In the genomic region with DNA sequence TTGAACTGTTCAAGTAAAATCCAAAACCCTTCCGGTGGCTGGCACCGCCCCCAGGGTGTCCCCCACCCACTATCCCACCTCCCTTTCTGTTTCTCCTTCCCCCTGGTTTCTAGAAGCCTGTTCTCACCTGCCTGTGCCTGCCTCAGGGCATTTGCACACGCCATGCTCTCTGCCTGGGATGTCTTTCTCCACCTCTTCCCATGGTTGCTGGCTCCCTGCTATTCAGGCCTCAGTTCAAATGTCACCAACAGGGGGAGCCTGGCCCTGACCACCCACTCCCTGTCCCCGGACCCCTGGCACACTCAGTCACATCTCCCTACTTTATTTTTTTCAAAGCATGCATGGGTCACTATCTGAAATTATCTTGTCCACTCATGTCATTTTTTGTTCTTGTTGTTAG, we compare ENCODE assay signal across 13 cellular contexts. TPM values are rescaled to one million over a fixed set of nuclear protein-coding genes. Genes with fewer than 3 reads are reported as not detected.
DNase-seq lines count a peak whose midpoint lies in the region; ATAC-seq and TF ChIP-seq lines count a peak whose summit lies in the region.
"Had no signal": no experiment of that assay in that cellular context is flagged by ENCODE, and none has a peak within 500 bp of the region (broad histone marks: within the 10 kb centered on the region; RNA-seq: fewer than 3 reads in every experiment).

No MANE protein-coding gene starts in this region.

- CTCF ChIA-PET in T-cell (lab: Charles Lee): interaction anchor here (0.6 to 1.5 kb wide), 5 partner anchors 14 to 52 kb away, joined by 3 to 5 read pairs (median 3); no protein-coding TSS in a partner anchor

- H3K4me1 ChIP-seq in BE2C: no peaks in the 10 kb centered on the region

- H3K9me3 Mint-ChIP-seq in T-cell: no peaks in the 10 kb centered on the region
- H3K9me3 Mint-ChIP-seq in glutamatergic neuron (ENCODE audit: unreplicated experiment): no peaks in the 10 kb centered on the region
- H3K9me3 Mint-ChIP-seq: activated T-cell treated with anti-CD3 and anti-CD28 coated beads, Interleukin-2, amount 50 U/mL, for 4 hours; memory B cell had no signal

- H3K4me1 Mint-ChIP-seq in T-cell (peaks cover 61 to 68% (median 65%) of the 10 kb centered on the region in 3 donors), glutamatergic neuron (ENCODE audit: low read depth, unreplicated experiment) (no peaks in the 10 kb centered on the region)

- H3K27me3 Mint-ChIP-seq in T-cell (no peaks in the 10 kb centered on the region), glutamatergic neuron (ENCODE audit: unreplicated experiment) (no peaks in the 10 kb centered on the region)
- H3K27me3 Mint-ChIP-seq: memory B cell had no signal

- H3K36me3 Mint-ChIP-seq in T-cell (no peaks in the 10 kb centered on the region), glutamatergic neuron (ENCODE audit: unreplicated experiment) (no peaks in the 10 kb centered on the region)
- H3K36me3 Mint-ChIP-seq: memory B cell had no signal

- POLR2A ChIA-PET in T-cell (lab: Charles Lee): no interaction called here

- no peaks in the 10 kb centered on the region for H3K36me3 ChIP-seq in BE2C

- H3K4me3 ChIP-seq in BE2C (ENCODE audit: low read depth, low read length): no peak overlapping the region
- H3K4me3 ChIP-seq: GM23248 had no signal

- H3K4me3 Mint-ChIP-seq in T-cell (peak overlapping the region in 1 of 3 donors; percentile 89), glutamatergic neuron (ENCODE audit: unreplicated experiment) (no peak overlapping the region)
- H3K4me3 Mint-ChIP-seq: activated T-cell treated with anti-CD3 and anti-CD28 coated beads, Interleukin-2, amount 50 U/mL, for 4 hours; memory B cell had no signal

- H3K9me3 ChIP-seq in BE2C: no peaks in the 10 kb centered on the region

- DNase-seq in BE2C (no peak), T-cell (no peak), glutamatergic neuron (peak; percentile 29), T1000 (lab: John Stamatoyannopoulos, UW) (no peak), GOT3 (lab: John Stamatoyannopoulos, UW) (no peak)
- DNase-seq in activated CD8-positive, alpha-beta memory T cell treated with anti-CD3 and anti-CD28 coated beads for 24 hours: no peak
- DNase-seq: activated T-cell treated with anti-CD3 and anti-CD28 coated beads, Interleukin-2, amount 50 U/mL, for 4 hours; GM23248; NCI-H226 had no signal

- ATAC-seq in T-cell (replicated peaks in 1 of 4): no peak
- no peak for ATAC-seq in HG03439 (IDR thresholded peaks at IDR 0.05; ENCODE audit: unreplicated experiment)
- ATAC-seq: activated T-cell treated with anti-CD3 and anti-CD28 coated beads, Interleukin-2, amount 50 U/mL, for 4 hours; sciatic nerve had no signal

- no peaks in the 10 kb centered on the region for H3K27me3 ChIP-seq in BE2C

- peak overlapping the region; percentile 97 to 98 for H3K27ac Mint-ChIP-seq in T-cell
- H3K27ac Mint-ChIP-seq in glutamatergic neuron (ENCODE audit: unreplicated experiment): no peak overlapping the region

- peak; percentile 44 for TF ChIP-seq CTCF in BE2C (IDR thresholded peaks at IDR 0.05; ENCODE audit: low read depth, low read length)
- peak; percentile 21; the same call in 1 of the 2 replicates for TF ChIP-seq CTCF in GM12874 (IDR thresholded peaks at IDR 0.05; ENCODE audit: insufficient read depth, low read depth, low read length)
- TF ChIP-seq CTCF in glutamatergic neuron (IDR thresholded peaks at IDR 0.05; ENCODE audit: partially characterized antibody, unreplicated experiment): no peak

RNA-seq across cellular contexts. Expression of a gene that starts 39.9 kb away (rescaled TPM):
- 30.7 TPM for polyA plus RNA-seq in BE2C (2012; ENCODE audit: insufficient read depth, insufficient read length, low read depth)
- total RNA-seq in T-cell (100 to 1,000 TPM; 351 to 746 (median 698) TPM), glutamatergic neuron (ENCODE audit: unreplicated experiment) (15.8 TPM)

RNA-seq across cellular contexts. Expression of a gene that starts 46.4 kb away (rescaled TPM):
- 10.3 TPM for polyA plus RNA-seq in BE2C (2012; ENCODE audit: insufficient read depth, insufficient read length, low read depth)
- 10 to 100 TPM; 11.6 to 14.9 (median 13.8) TPM for total RNA-seq in T-cell
- 6.2 TPM for total RNA-seq in glutamatergic neuron (ENCODE audit: unreplicated experiment)

RNA-seq across cellular contexts. Expression of a gene that starts 47.3 kb away (rescaled TPM):
- 23.7 TPM for polyA plus RNA-seq in BE2C (2012; ENCODE audit: insufficient read depth, insufficient read length, low read depth)
- total RNA-seq in T-cell (10 to 100 TPM; 11.8 to 21.0 (median 17.3) TPM), glutamatergic neuron (ENCODE audit: unreplicated experiment) (33.0 TPM)

Comparison
In these comparisons a context has a peak if more than half of its experiments do, and no peak if none do; other contexts are left out.
1. RNA of a gene that starts 39.9 kb away (total RNA-seq): 351 to 746 TPM in T-cell; 15.8 TPM in glutamatergic neuron (single experiment); every median in the first group is over 10 times any median in the second.